ENCODE assay signal across 7 cellular contexts in the genomic region with DNA sequence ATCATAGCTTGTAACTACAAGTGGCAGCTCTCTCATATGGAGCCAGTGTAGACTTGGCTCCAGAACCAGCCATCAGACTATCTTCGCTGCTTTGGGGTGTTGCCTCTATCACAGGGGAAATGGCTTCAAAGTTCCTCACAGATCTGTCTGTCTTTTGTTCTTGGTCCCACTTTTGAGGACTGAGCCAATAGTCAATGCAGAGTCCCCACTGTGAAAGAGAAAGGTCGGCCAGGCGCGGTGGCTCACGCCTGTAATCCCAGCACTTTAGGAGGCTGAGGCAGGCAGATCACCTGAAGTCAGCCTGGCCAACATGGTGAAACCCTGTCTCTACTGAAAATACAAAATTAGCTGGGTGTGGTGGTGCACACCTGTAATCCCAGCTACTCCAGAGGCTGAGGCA.
DNase-seq lines count a peak whose midpoint lies in the region; ATAC-seq, FAIRE-seq and TF ChIP-seq lines count a peak whose summit lies in the region.
"Not testable (repeated sequence)": the region's sequence is repeated elsewhere in the genome, so short reads cannot be mapped to it uniquely, and the experiment has no call there.

No MANE protein-coding gene starts in this region.

- not testable (repeated sequence) for H2BK5ac ChIP-seq in H1 (ENCODE audit: low read depth, low read length); mesendoderm (ENCODE audit: low read length)

- H3K23ac ChIP-seq in H1 (ENCODE audit: insufficient read length); mesendoderm (ENCODE audit: low read length): not testable (repeated sequence)

- not testable (repeated sequence) for H2BK12ac ChIP-seq in H1 (ENCODE audit: low read depth, low read length)

- not testable (repeated sequence) for H3F3A ChIP-seq in GM23338 (replicated peaks; ENCODE audit: low read depth)
- peaks cover 20% of the 10 kb centered on the region for H3F3A ChIP-seq in neural progenitor cell (ENCODE audit: low read depth)

- H3K4me3 Mint-ChIP-seq in GM23338; chondrocyte (ENCODE audit: unreplicated experiment); endodermal cell; neural progenitor cell: not testable (repeated sequence)

- POLR2A ChIA-PET in H1 (lab: Charles Lee; ENCODE audit: partially characterized antibody) = interaction anchor here (0.9 to 14.0 kb wide), 3 partner anchors 12 to 89 kb away, joined by 3 to 186 read pairs (median 3); no protein-coding TSS in a partner anchor

- FAIRE-seq in H1 (lab: Jason Lieb, UNC) = not testable (repeated sequence)

- H3K27me3 ChIP-seq in GM23338 (ENCODE audit: insufficient read depth); H1 (replicated peaks in 1 of 4; ENCODE audit: control insufficient read depth in 3 of 4, extremely low read depth in 1 of 4, insufficient read depth in 3 of 4, low read length in 3 of 4); endodermal cell (ENCODE audit: control insufficient read depth, insufficient read depth, low read length, poor library complexity, severe bottlenecking); mesendoderm (ENCODE audit: insufficient read depth, low read length, poor library complexity); neural progenitor cell: not testable (repeated sequence)

- not testable (repeated sequence) for TF ChIP-seq POLR2A in H1 (IDR thresholded peaks at IDR 0.05; ENCODE audit: control extremely low read depth in 1 of 2, low read depth in 2 of 2, low read length in 2 of 2)

- H3K79me2 ChIP-seq in GM23338 (replicated peaks; ENCODE audit: insufficient read depth) = peaks cover 16% of the 10 kb centered on the region
- H3K79me2 ChIP-seq in H1 (ENCODE audit: control insufficient read depth in 1 of 2, insufficient read depth in 2 of 2, low read length in 2 of 2); mesendoderm (ENCODE audit: control insufficient read depth, insufficient read depth, low read length); neural progenitor cell (ENCODE audit: low read depth): not testable (repeated sequence)

- H3K9me2 ChIP-seq in GM23338 (ENCODE audit: insufficient read depth) = not testable (repeated sequence)

- not testable (repeated sequence) for H3K9me3 ChIP-seq in H1 (ENCODE audit: insufficient read depth in 2 of 2, low read depth in 1 of 2, low read length in 1 of 2); endodermal cell (ENCODE audit: control insufficient read depth, low read length); neural progenitor cell (ENCODE audit: low read depth)

- not testable (repeated sequence) for TF ChIP-seq RAD21 in H1 (IDR thresholded peaks at IDR 0.05 in 1 of 2, conservative IDR thresholded peaks at IDR 0.05 in 1 of 2; ENCODE audit: low read depth in 2 of 2, low read length in 2 of 2)

- H3K27ac ChIP-seq in GM23338 (ENCODE audit: low read depth); coronary artery; H1 (ENCODE audit: low read depth, low read length); endodermal cell (ENCODE audit: low read depth, low read length); mesendoderm (ENCODE audit: low read depth, low read length); neural progenitor cell: not testable (repeated sequence)

- H3K27me3 Mint-ChIP-seq in GM23338 (ENCODE audit: insufficient read depth, low read depth, poor library complexity); chondrocyte (ENCODE audit: low read depth); endodermal cell (ENCODE audit: insufficient read depth); neural progenitor cell (ENCODE audit: insufficient read depth, low read depth): not testable (repeated sequence)

- H3K27ac Mint-ChIP-seq in GM23338; chondrocyte (ENCODE audit: unreplicated experiment); endodermal cell; neural progenitor cell: not testable (repeated sequence)

- ATAC-seq in GM23338 = peak; percentile 10; the same call in 1 of the 3 replicates

- CTCF ChIA-PET in H1 (lab: Charles Lee; ENCODE audit: partially characterized antibody) = interaction anchor here (0.6 to 1.7 kb wide), 3 partner anchors 28 to 218 kb away, joined by 3 to 6 read pairs (median 3); no protein-coding TSS in a partner anchor

- not testable (repeated sequence) for H3K4me2 ChIP-seq in GM23338; H1 (ENCODE audit: insufficient read depth in 1 of 2, low read depth in 2 of 2, low read length in 2 of 2); mesendoderm (ENCODE audit: low read length); neural progenitor cell

- WGBS in H1 (ENCODE audit: extremely low coverage in 1 of 2, insufficient coverage in 1 of 2, insufficient read length in 1 of 2, insufficient replicate concordance in 2 of 2, low coverage in 1 of 2, low lambda C conversion rate in 2 of 2, missing lambda C conversion rate in 1 of 2), 2 experiments = 80% methylated on average over 5 of the region's 5 CpGs; no CpG with 5 or more reads in 1 of the 2 experiments
- WGBS in endodermal cell (ENCODE audit: insufficient coverage in 1 of 2, insufficient read length in 1 of 2), 2 experiments = 84 to 88% methylated on average over 5 of the region's 5 CpGs
- no CpG with 5 or more reads among the region's 5 CpGs for WGBS in mesendoderm (ENCODE audit: extremely low coverage, insufficient coverage, low lambda C conversion rate)

- peak overlapping the region; percentile 35 for H4K5ac ChIP-seq in H1 (ENCODE audit: insufficient read length, low read depth, low read length)
- H4K5ac ChIP-seq in mesendoderm (ENCODE audit: low read length) = not testable (repeated sequence)

- not testable (repeated sequence) for H3K18ac ChIP-seq in H1 (ENCODE audit: extremely low read depth, low read length); mesendoderm (ENCODE audit: low read length)

- not testable (repeated sequence) for H4K20me1 ChIP-seq in GM23338 (replicated peaks; ENCODE audit: insufficient read depth); H1 (replicated peaks in 1 of 2; ENCODE audit: control insufficient read depth in 1 of 2, insufficient read depth in 2 of 2, low read length in 2 of 2); neural progenitor cell (ENCODE audit: low read depth)

- H3K4me1 Mint-ChIP-seq in GM23338 (peaks cover 23% of the 10 kb centered on the region), chondrocyte (ENCODE audit: low read depth) (peaks cover 14% of the 10 kb centered on the region), endodermal cell (peaks cover 24% of the 10 kb centered on the region), neural progenitor cell (peaks cover 12% of the 10 kb centered on the region)

- H3K36me3 ChIP-seq in GM23338 (ENCODE audit: insufficient read depth); H1 (ENCODE audit: control insufficient read depth in 2 of 4, insufficient read depth in 4 of 4, low read length in 3 of 4); endodermal cell (ENCODE audit: control insufficient read depth, insufficient read depth, low read length); mesendoderm (ENCODE audit: control insufficient read depth, insufficient read depth, low read length); neural progenitor cell: not testable (repeated sequence)

- H3K14ac ChIP-seq in H1 (ENCODE audit: insufficient read length) = not testable (repeated sequence)

- TF ChIP-seq CTCF in GM23338 (conservative IDR thresholded peaks at IDR 0.05; ENCODE audit: low read depth in 2 of 2); chondrocyte (IDR thresholded peaks at IDR 0.05); coronary artery (IDR thresholded peaks at IDR 0.05); H1 (IDR thresholded peaks at IDR 0.05; ENCODE audit: control extremely low read depth in 1 of 3, insufficient read depth in 1 of 3, low read depth in 1 of 3, low read length in 3 of 3); endodermal cell (conservative IDR thresholded peaks at IDR 0.05); neural progenitor cell (IDR thresholded peaks at IDR 0.05): not testable (repeated sequence)

- not testable (repeated sequence) for H4K91ac ChIP-seq in H1 (replicated peaks; ENCODE audit: insufficient read length, low read length)

- not testable (repeated sequence) for H3K4ac ChIP-seq in H1 (replicated peaks; ENCODE audit: insufficient read length, low read depth, low read length); mesendoderm (ENCODE audit: low read depth, low read length)

- H3K23me2 ChIP-seq in H1 (ENCODE audit: low read depth, low read length) = not testable (repeated sequence)

- H3K79me1 ChIP-seq in H1 (ENCODE audit: low read depth, low read length); mesendoderm (ENCODE audit: low read length): not testable (repeated sequence)

- H3K4me1 ChIP-seq in GM23338 (ENCODE audit: insufficient read depth) (peaks cover 42% of the 10 kb centered on the region), H1 (replicated peaks in 1 of 4; ENCODE audit: control insufficient read depth in 3 of 4, insufficient read depth in 4 of 4, low read length in 3 of 4) (peaks cover 8 to 25% (median 14%) of the 10 kb centered on the region in 4 experiments), endodermal cell (ENCODE audit: control insufficient read depth, insufficient read depth, low read length) (peaks cover 19% of the 10 kb centered on the region), neural progenitor cell (peaks cover 23% of the 10 kb centered on the region)
- H3K4me1 ChIP-seq in mesendoderm (ENCODE audit: control insufficient read depth, low read depth, low read length) = not testable (repeated sequence)

- H4K8ac ChIP-seq in H1 (ENCODE audit: extremely low read depth, insufficient read depth, low read length); mesendoderm (ENCODE audit: low read depth, low read length): not testable (repeated sequence)

- H3K9ac ChIP-seq in H1 (replicated peaks in 1 of 4; ENCODE audit: extremely low read depth in 1 of 4, low read depth in 3 of 4, low read length in 3 of 4); endodermal cell (ENCODE audit: extremely low read depth, low read length, poor library complexity, severe bottlenecking); mesendoderm (ENCODE audit: low read length); neural progenitor cell: not testable (repeated sequence)

- TF ChIP-seq EP300 in H1 (IDR thresholded peaks at IDR 0.05; ENCODE audit: borderline replicate concordance in 1 of 2, low read depth in 2 of 2, low read length in 2 of 2) = not testable (repeated sequence)

- not testable (repeated sequence) for DNase-seq in GM23338 (ENCODE audit: low spot score); H1 (ENCODE audit: low read depth in 1 of 2, low spot score in 2 of 2); mesendoderm
- DNase-seq in chondrocyte (ENCODE audit: low spot score) (peak; percentile 19), coronary artery (ENCODE audit: low spot score) (peak; percentile 35), endodermal cell (peak; percentile 51), neural progenitor cell (ENCODE audit: low spot score) (peak; percentile 55)

- H3K4me3 ChIP-seq in GM23338; coronary artery; H1 (ENCODE audit: extremely low read depth in 1 of 4, insufficient read depth in 2 of 4, low read depth in 3 of 4, low read length in 4 of 4); endodermal cell (ENCODE audit: low read length); mesendoderm (ENCODE audit: low read length); neural progenitor cell: not testable (repeated sequence)

- not testable (repeated sequence) for H2BK120ac ChIP-seq in H1 (replicated peaks; ENCODE audit: low read depth, low read length); mesendoderm (ENCODE audit: low read depth, low read length)

- not testable (repeated sequence) for H2AK5ac ChIP-seq in H1 (ENCODE audit: low read depth, low read length); mesendoderm (ENCODE audit: low read length)

- H2AFZ ChIP-seq in GM23338; H1 (ENCODE audit: low read length); neural progenitor cell (replicated peaks): not testable (repeated sequence)

- H3K9me3 Mint-ChIP-seq in GM23338; chondrocyte (ENCODE audit: low read depth); endodermal cell; neural progenitor cell: not testable (repeated sequence)

- not testable (repeated sequence) for H2BK20ac ChIP-seq in H1 (ENCODE audit: low read length)

- not testable (repeated sequence) for H3K56ac ChIP-seq in H1 (replicated peaks; ENCODE audit: insufficient read length, low read depth, low read length); mesendoderm (ENCODE audit: low read length)

- peaks cover 17% of the 10 kb centered on the region for H3K36me3 Mint-ChIP-seq in GM23338 (ENCODE audit: low read depth)
- H3K36me3 Mint-ChIP-seq in chondrocyte (ENCODE audit: low read depth); endodermal cell (ENCODE audit: low read depth); neural progenitor cell: not testable (repeated sequence)

- H2BK15ac ChIP-seq in H1 (ENCODE audit: low read length) = not testable (repeated sequence)
- H2BK15ac ChIP-seq in mesendoderm (replicated peaks; ENCODE audit: low read depth) = peak overlapping the region; percentile 23
